28 cellular contexts compared by ENCODE assay signal in genomic region chr1:93596329-93597089, GRCh38.
DNase-seq lines count a peak whose midpoint lies in the region; ATAC-seq and TF ChIP-seq lines count a peak whose summit lies in the region.
"Had no signal": no experiment of that assay in that cellular context is flagged by ENCODE, and none has a peak within 500 bp of the region (broad histone marks: within the 10 kb centered on the region; RNA-seq: fewer than 3 reads in every experiment).

No MANE protein-coding gene starts in this region.

- ATAC-seq in heart right ventricle (no peak), GM19395 (IDR thresholded peaks at IDR 0.05; ENCODE audit: unreplicated experiment) (no peak)
- ATAC-seq: activated T-cell treated with anti-CD3 and anti-CD28 coated beads, Interleukin-2, amount 50 U/mL, for 4 hours; body of pancreas; heart left ventricle; naive thymus-derived CD4-positive, alpha-beta T cell had no signal

- H3K4me1 ChIP-seq in left ventricle myocardium inferior (peaks cover 100% of the 10 kb centered on the region), heart right ventricle (peaks cover 22 to 100% (median 89%) of the 10 kb centered on the region in 9 donors), subcutaneous abdominal adipose tissue (ENCODE audit: control insufficient read depth in 5 of 5, insufficient read depth in 5 of 5, low read length in 5 of 5) (peaks cover 8 to 85% (median 75%) of the 10 kb centered on the region in 5 donors)

- H3K36me3 ChIP-seq in left ventricle myocardium inferior (peaks cover 5% of the 10 kb centered on the region), heart right ventricle (peaks cover 0 to 10% (median 0%) of the 10 kb centered on the region in 9 donors), subcutaneous abdominal adipose tissue (ENCODE audit: control insufficient read depth in 5 of 5, insufficient read depth in 5 of 5, low read length in 5 of 5) (peaks cover 0 to 10% (median 7%) of the 10 kb centered on the region in 5 donors)

- peak overlapping the region; percentile 60 for H3K27ac Mint-ChIP-seq in dendritic cell treated with granulocyte-macrophage colony-stimulating factor and Interleukin-4, amounts not matched to agents 40 ng/mL and 50 ng/mL, for 4 days
- peak overlapping the region; percentile 48 to 85 (median 76) for H3K27ac Mint-ChIP-seq in nephron
- H3K27ac Mint-ChIP-seq: activated CD4-positive, alpha-beta T cell treated with anti-CD3 and anti-CD28 coated beads, Interleukin-2, amount 10 ng/mL, durations not matched to agents 24 days and 14 days; CD4-positive, alpha-beta memory T cell; naive thymus-derived CD4-positive, alpha-beta T cell had no signal

- DNase-seq in left ventricle myocardium inferior (no peak), heart right ventricle (no peak), NCI-H1092 treated with DMSO at 0.1 percent for 48 hours (lab: John Stamatoyannopoulos, UW) (no peak), epidermal melanocyte (ENCODE audit: insufficient read length, low spot score) (no peak)
- DNase-seq: activated CD4-positive, alpha-beta T cell treated with anti-CD3 and anti-CD28 coated beads, Interleukin-2, amount 10 ng/mL, durations not matched to agents 24 days and 14 days; activated gamma-delta T cell treated with Interleukin-2 at 50 U/mL for 16 hours; activated T-cell treated with anti-CD3 and anti-CD28 coated beads, Interleukin-2, amount 50 U/mL, for 4 hours; CD4-positive, alpha-beta memory T cell; DMS153; GOT3; heart left ventricle; KBM-7; MG63; naive thymus-derived CD4-positive, alpha-beta T cell; NCI-H1417; NCI-H2081; NCI-H345; nucleus accumbens; stimulated activated CD4-positive, alpha-beta T cell treated with anti-CD3 and anti-CD28 coated beads, Interleukin-1b, Interleukin-23, amount 100 ng/mL, for 48 hours; stimulated activated CD8-positive, alpha-beta memory T cell treated with anti-CD3 and anti-CD28 coated beads, Interleukin-4, amount 100 ng/mL, for 48 hours; T-helper 2 cell had no signal

- no peaks in the 10 kb centered on the region for H3K9me3 ChIP-seq in left ventricle myocardium inferior (replicated peaks)
- H3K9me3 ChIP-seq in heart right ventricle: no peaks in the 10 kb centered on the region
- H3K9me3 ChIP-seq in subcutaneous abdominal adipose tissue (ENCODE audit: control insufficient read depth in 5 of 5, low read length in 5 of 5): no peaks in the 10 kb centered on the region
- H3K9me3 ChIP-seq: body of pancreas, heart left ventricle, MG63, tibial nerve had no signal

- H3K27ac ChIP-seq in left ventricle myocardium inferior (replicated peaks) (peak overlapping the region; percentile 78), heart right ventricle (peak overlapping the region in 3 of 10 donors; percentile 14 to 43 (median 17)), subcutaneous abdominal adipose tissue (ENCODE audit: low read depth, low read length) (peak overlapping the region; percentile 74)
- H3K27ac ChIP-seq: body of pancreas had no signal

- H3K4me3 Mint-ChIP-seq in dendritic cell treated with granulocyte-macrophage colony-stimulating factor and Interleukin-4, amounts not matched to agents 40 ng/mL and 50 ng/mL, for 4 days: no peak overlapping the region
- H3K4me3 Mint-ChIP-seq in nephron: no peak overlapping the region
- H3K4me3 Mint-ChIP-seq: activated CD4-positive, alpha-beta T cell treated with anti-CD3 and anti-CD28 coated beads, Interleukin-2, amount 10 ng/mL, durations not matched to agents 24 days and 14 days; activated T-cell treated with anti-CD3 and anti-CD28 coated beads, Interleukin-2, amount 50 U/mL, for 4 hours; CD4-positive, alpha-beta memory T cell; naive thymus-derived CD4-positive, alpha-beta T cell had no signal

- no peak overlapping the region for H3K9ac ChIP-seq in subcutaneous abdominal adipose tissue (ENCODE audit: low read length in 5 of 5)

- H3K36me3 Mint-ChIP-seq in dendritic cell treated with granulocyte-macrophage colony-stimulating factor and Interleukin-4, amounts not matched to agents 40 ng/mL and 50 ng/mL, for 4 days (ENCODE audit: low read depth): peaks cover 39% of the 10 kb centered on the region
- peaks cover 5% of the 10 kb centered on the region for H3K36me3 Mint-ChIP-seq in nephron (ENCODE audit: low read depth)
- H3K36me3 Mint-ChIP-seq: naive thymus-derived CD4-positive, alpha-beta T cell had no signal

- no peaks in the 10 kb centered on the region for H3K27me3 Mint-ChIP-seq in dendritic cell treated with granulocyte-macrophage colony-stimulating factor and Interleukin-4, amounts not matched to agents 40 ng/mL and 50 ng/mL, for 4 days
- H3K27me3 Mint-ChIP-seq in nephron (ENCODE audit: low read depth): peaks cover 3% of the 10 kb centered on the region

- H3K4me3 ChIP-seq in left ventricle myocardium inferior (no peak overlapping the region), heart right ventricle (no peak overlapping the region), subcutaneous abdominal adipose tissue (ENCODE audit: low read depth in 1 of 5, low read length in 5 of 5) (no peak overlapping the region)
- H3K4me3 ChIP-seq: body of pancreas, heart left ventricle, MG63, skin epidermis, tibial nerve had no signal

- peaks cover 75% of the 10 kb centered on the region for H3K4me1 Mint-ChIP-seq in dendritic cell treated with granulocyte-macrophage colony-stimulating factor and Interleukin-4, amounts not matched to agents 40 ng/mL and 50 ng/mL, for 4 days (ENCODE audit: low read depth)
- peaks cover 82% of the 10 kb centered on the region for H3K4me1 Mint-ChIP-seq in nephron

- intact Hi-C loops in left ventricle myocardium inferior (cut with micrococcal nuclease): no loop called here
- intact Hi-C loops in heart right ventricle (cut with DNase I): no loop called here
- intact Hi-C loops in dendritic cell treated with granulocyte-macrophage colony-stimulating factor and Interleukin-4, amounts not matched to agents 40 ng/mL and 50 ng/mL, for 4 days (cut with micrococcal nuclease): no loop called here

- WGBS in heart right ventricle, 2 donors: 81 to 84% methylated on average over 4 of the region's 4 CpGs

- no peaks in the 10 kb centered on the region for H3K9me3 Mint-ChIP-seq in dendritic cell treated with granulocyte-macrophage colony-stimulating factor and Interleukin-4, amounts not matched to agents 40 ng/mL and 50 ng/mL, for 4 days
- no peaks in the 10 kb centered on the region for H3K9me3 Mint-ChIP-seq in nephron
- H3K9me3 Mint-ChIP-seq: activated CD4-positive, alpha-beta T cell treated with anti-CD3 and anti-CD28 coated beads, Interleukin-2, amount 10 ng/mL, durations not matched to agents 24 days and 14 days; activated T-cell treated with anti-CD3 and anti-CD28 coated beads, Interleukin-2, amount 50 U/mL, for 4 hours; CD4-positive, alpha-beta memory T cell; naive thymus-derived CD4-positive, alpha-beta T cell had no signal

- H3K27me3 ChIP-seq in left ventricle myocardium inferior (ENCODE audit: low read depth) (no peaks in the 10 kb centered on the region), heart right ventricle (no peaks in the 10 kb centered on the region), subcutaneous abdominal adipose tissue (ENCODE audit: control insufficient read depth in 5 of 5, insufficient read depth in 4 of 5, low read length in 5 of 5) (no peaks in the 10 kb centered on the region)
- H3K27me3 ChIP-seq: body of pancreas, heart left ventricle, MG63, tibial nerve had no signal

- no peak for TF ChIP-seq CTCF in left ventricle myocardium inferior (IDR thresholded peaks at IDR 0.05; ENCODE audit: borderline replicate concordance)
- TF ChIP-seq CTCF in heart right ventricle (IDR thresholded peaks at IDR 0.05): no peak
- TF ChIP-seq CTCF in nephron (IDR thresholded peaks at IDR 0.05; ENCODE audit: unreplicated experiment in 3 of 3): no peak
